ENCODE assay signal across 41 cellular contexts in the genomic region with DNA sequence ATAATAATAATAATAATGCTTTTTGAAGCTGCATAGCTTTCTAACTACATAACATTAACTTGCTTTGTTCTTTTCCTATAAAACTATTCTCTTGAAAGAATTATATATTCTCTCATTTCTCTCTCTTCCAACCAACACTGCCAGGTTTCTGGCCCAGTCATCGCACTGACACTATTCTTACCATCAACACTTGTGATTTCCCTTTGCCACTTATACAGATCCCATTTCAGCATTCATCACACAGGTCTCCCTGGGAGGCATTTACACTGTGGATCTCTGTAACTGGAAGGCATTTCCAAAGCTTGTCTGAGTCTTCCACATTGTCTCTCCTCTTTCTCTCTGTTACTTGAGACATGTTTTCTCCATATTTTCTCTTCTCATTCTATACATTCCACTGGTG.
"Had no signal": no experiment of that assay in that cellular context is flagged by ENCODE, and none has a peak within 500 bp of the region (broad histone marks: within the 10 kb centered on the region; RNA-seq: fewer than 3 reads in every experiment).

No MANE protein-coding gene starts in this region.

- FAIRE-seq: astrocyte, bronchial epithelial cell had no signal

- ATAC-seq: activated naive CD4-positive, alpha-beta T cell treated with anti-CD3 and anti-CD28 coated beads, Interleukin-2, amount 50 U/mL, for 72 hours; activated naive CD8-positive, alpha-beta T cell treated with anti-CD3 and anti-CD28 coated beads, Interleukin-2, amount 50 U/mL, for 24 hours; activated T-cell treated with anti-CD3 and anti-CD28 coated beads, Interleukin-2, amount 50 U/mL, for 4 hours; activated T-cell treated with anti-CD3 and anti-CD28 coated beads, Interleukin-2, amount 50 U/mL, for 72 hours; activated T-helper 17 cell treated with anti-CD3 and anti-CD28 coated beads, Interleukin-2, amount 50 U/mL, for 72 hours; body of pancreas had no signal

- H3K4me1 Mint-ChIP-seq: activated naive CD4-positive, alpha-beta T cell treated with anti-CD3 and anti-CD28 coated beads, Interleukin-2, amount 10 ng/mL, durations not matched to agents 7 days and 5 days; activated naive CD4-positive, alpha-beta T cell treated with anti-CD3 and anti-CD28 coated beads, Interleukin-2, amount 50 U/mL, for 24 hours; activated naive CD8-positive, alpha-beta T cell treated with anti-CD3 and anti-CD28 coated beads for 36 hours; activated naive CD8-positive, alpha-beta T cell treated with anti-CD3 and anti-CD28 coated beads, Interleukin-2, amount 10 ng/mL, durations not matched to agents 7 days and 5 days; activated naive CD8-positive, alpha-beta T cell treated with anti-CD3 and anti-CD28 coated beads, Interleukin-2, amount 50 U/mL, for 24 hours; activated T-helper 17 cell treated with anti-CD3 and anti-CD28 coated beads, Interleukin-2, amount 50 U/mL, for 72 hours; central memory CD8-positive, alpha-beta T cell had no signal

- H3K4me3 Mint-ChIP-seq: activated naive CD4-positive, alpha-beta T cell treated with anti-CD3 and anti-CD28 coated beads for 36 hours; activated naive CD4-positive, alpha-beta T cell treated with anti-CD3 and anti-CD28 coated beads, Interleukin-2, amount 10 ng/mL, durations not matched to agents 7 days and 5 days; activated naive CD4-positive, alpha-beta T cell treated with anti-CD3 and anti-CD28 coated beads, Interleukin-2, amount 50 U/mL, for 24 hours; activated naive CD8-positive, alpha-beta T cell; activated naive CD8-positive, alpha-beta T cell treated with anti-CD3 and anti-CD28 coated beads for 36 hours; activated naive CD8-positive, alpha-beta T cell treated with anti-CD3 and anti-CD28 coated beads, Interleukin-2, amount 10 ng/mL, durations not matched to agents 7 days and 5 days; activated naive CD8-positive, alpha-beta T cell treated with anti-CD3 and anti-CD28 coated beads, Interleukin-2, amount 50 U/mL, for 24 hours; activated T-cell treated with anti-CD3 and anti-CD28 coated beads, Interleukin-2, amount 50 U/mL, for 24 hours; activated T-cell treated with anti-CD3 and anti-CD28 coated beads, Interleukin-2, amount 50 U/mL, for 4 hours; activated T-cell treated with anti-CD3 and anti-CD28 coated beads, Interleukin-2, amount 50 U/mL, for 72 hours; activated T-helper 1 cell treated with anti-CD3 and anti-CD28 coated beads, Interleukin-12 subunit alpha, Interleukin-12 subunit beta, Interleukin-2, Interleukin-4 antibody, amounts not matched to agents 30 ng/mL and 10 ng/mL and 1 ng/mL, durations not matched to agents 14 hours and 24 hours and 36 hours; activated T-helper 17 cell treated with anti-CD3 and anti-CD28 coated beads, Interleukin-2, amount 50 U/mL, for 72 hours; brain; central memory CD8-positive, alpha-beta T cell had no signal

- H3K36me3 ChIP-seq: adrenal gland, ascending aorta, brain microvascular endothelial cell, breast epithelium, cardiac muscle cell had no signal

- H3K27me3 Mint-ChIP-seq: activated naive CD4-positive, alpha-beta T cell treated with anti-CD3 and anti-CD28 coated beads, Interleukin-2, amount 10 ng/mL, durations not matched to agents 7 days and 5 days; activated naive CD4-positive, alpha-beta T cell treated with anti-CD3 and anti-CD28 coated beads, Interleukin-2, amount 50 U/mL, for 24 hours; activated naive CD8-positive, alpha-beta T cell treated with anti-CD3 and anti-CD28 coated beads for 36 hours; activated naive CD8-positive, alpha-beta T cell treated with anti-CD3 and anti-CD28 coated beads, Interleukin-2, amount 10 ng/mL, durations not matched to agents 7 days and 5 days; activated naive CD8-positive, alpha-beta T cell treated with anti-CD3 and anti-CD28 coated beads, Interleukin-2, amount 50 U/mL, for 24 hours; activated T-cell treated with anti-CD3 and anti-CD28 coated beads, Interleukin-2, amount 50 U/mL, for 24 hours had no signal

- H3K4me3 ChIP-seq: adrenal gland, ascending aorta, body of pancreas, breast epithelium, cardiac muscle cell had no signal

- H3K9me3 ChIP-seq: adrenal gland, ascending aorta, body of pancreas, breast epithelium had no signal

- DNase-seq: activated effector memory CD4-positive, alpha-beta T cell treated with anti-CD3 and anti-CD28 coated beads, Interleukin-2, amount 50 U/mL, for 16 hours; activated effector memory CD4-positive, alpha-beta T cell treated with Interleukin-2 at 50 U/mL for 16 hours; activated gamma-delta T cell; activated gamma-delta T cell treated with Interleukin-2 at 50 U/mL for 16 hours; activated naive CD4-positive, alpha-beta T cell; activated naive CD4-positive, alpha-beta T cell treated with anti-CD3 and anti-CD28 coated beads for 36 hours; activated naive CD4-positive, alpha-beta T cell treated with anti-CD3 and anti-CD28 coated beads, Interleukin-2, amount 10 ng/mL, durations not matched to agents 7 days and 5 days; activated naive CD4-positive, alpha-beta T cell treated with anti-CD3 and anti-CD28 coated beads, Interleukin-2, amount 50 U/mL, for 16 hours; activated naive CD4-positive, alpha-beta T cell treated with Interleukin-2 at 50 U/mL for 16 hours; activated naive CD8-positive, alpha-beta T cell treated with anti-CD3 and anti-CD28 coated beads for 36 hours; activated naive CD8-positive, alpha-beta T cell treated with anti-CD3 and anti-CD28 coated beads, Interleukin-2, amount 10 ng/mL, durations not matched to agents 7 days and 5 days; activated naive CD8-positive, alpha-beta T cell treated with anti-CD3 and anti-CD28 coated beads, Interleukin-2, amount 50 U/mL, for 24 hours; activated T-cell treated with anti-CD3 and anti-CD28 coated beads for 4 hours; activated T-cell treated with anti-CD3 and anti-CD28 coated beads, Interleukin-2, amount 50 U/mL, for 1 hour; activated T-cell treated with anti-CD3 and anti-CD28 coated beads, Interleukin-2, amount 50 U/mL, for 24 hours; activated T-cell treated with anti-CD3 and anti-CD28 coated beads, Interleukin-2, amount 50 U/mL, for 4 hours; activated T-cell treated with anti-CD3 and anti-CD28 coated beads, Interleukin-2, amount 50 U/mL, for 48 hours; activated T-cell treated with anti-CD3 and anti-CD28 coated beads, Interleukin-2, amount 50 U/mL, for 72 hours; adrenal gland; amniotic stem cell; amygdala; anterior cingulate cortex; aorta; body of pancreas; brain microvascular endothelial cell; caudate nucleus; central memory CD4-positive, alpha-beta T cell; cerebellar nuclear complex had no signal

- H3K27ac Mint-ChIP-seq: activated naive CD4-positive, alpha-beta T cell treated with anti-CD3 and anti-CD28 coated beads for 36 hours; activated naive CD4-positive, alpha-beta T cell treated with anti-CD3 and anti-CD28 coated beads, Interleukin-2, amount 10 ng/mL, durations not matched to agents 7 days and 5 days; activated naive CD4-positive, alpha-beta T cell treated with anti-CD3 and anti-CD28 coated beads, Interleukin-2, amount 50 U/mL, for 24 hours; activated naive CD4-positive, alpha-beta T cell treated with anti-CD3 and anti-CD28 coated beads, Interleukin-2, amount 50 U/mL, for 72 hours; activated naive CD8-positive, alpha-beta T cell; activated naive CD8-positive, alpha-beta T cell treated with anti-CD3 and anti-CD28 coated beads for 36 hours; activated naive CD8-positive, alpha-beta T cell treated with anti-CD3 and anti-CD28 coated beads, Interleukin-2, amount 10 ng/mL, durations not matched to agents 7 days and 5 days; activated naive CD8-positive, alpha-beta T cell treated with anti-CD3 and anti-CD28 coated beads, Interleukin-2, amount 50 U/mL, for 24 hours; activated T-cell treated with anti-CD3 and anti-CD28 coated beads, Interleukin-2, amount 50 U/mL, for 24 hours; activated T-cell treated with anti-CD3 and anti-CD28 coated beads, Interleukin-2, amount 50 U/mL, for 72 hours; activated T-helper 1 cell treated with anti-CD3 and anti-CD28 coated beads, Interleukin-12 subunit alpha, Interleukin-12 subunit beta, Interleukin-2, Interleukin-4 antibody, amounts not matched to agents 30 ng/mL and 10 ng/mL and 1 ng/mL, durations not matched to agents 14 hours and 24 hours and 36 hours; activated T-helper 17 cell treated with anti-CD3 and anti-CD28 coated beads, Interleukin-2, amount 50 U/mL, for 72 hours; activated T-helper 2 cell treated with anti-CD3 and anti-CD28 coated beads, Interferon-gamma antibody, Interleukin-2, Interleukin-4, amounts not matched to agents 10 μg/mL and 5 μg/mL and 100 μg/mL, durations not matched to agents 14 hours and 24 hours and 36 hours had no signal

- H3K27ac ChIP-seq: adrenal gland, ascending aorta, body of pancreas, brain microvascular endothelial cell, breast epithelium, cardiac muscle cell had no signal

- H3K36me3 Mint-ChIP-seq: activated naive CD4-positive, alpha-beta T cell treated with anti-CD3 and anti-CD28 coated beads, Interleukin-2, amount 10 ng/mL, durations not matched to agents 7 days and 5 days; activated naive CD4-positive, alpha-beta T cell treated with anti-CD3 and anti-CD28 coated beads, Interleukin-2, amount 50 U/mL, for 24 hours; activated naive CD8-positive, alpha-beta T cell treated with anti-CD3 and anti-CD28 coated beads for 36 hours; activated naive CD8-positive, alpha-beta T cell treated with anti-CD3 and anti-CD28 coated beads, Interleukin-2, amount 10 ng/mL, durations not matched to agents 7 days and 5 days; brain had no signal

- H3K27me3 ChIP-seq: adrenal gland, ascending aorta, body of pancreas, brain microvascular endothelial cell, breast epithelium, cardiac muscle cell had no signal

- H3K9me3 Mint-ChIP-seq: activated naive CD4-positive, alpha-beta T cell treated with anti-CD3 and anti-CD28 coated beads for 36 hours; activated naive CD4-positive, alpha-beta T cell treated with anti-CD3 and anti-CD28 coated beads, Interleukin-2, amount 10 ng/mL, durations not matched to agents 7 days and 5 days; activated naive CD4-positive, alpha-beta T cell treated with anti-CD3 and anti-CD28 coated beads, Interleukin-2, amount 50 U/mL, for 24 hours; activated naive CD4-positive, alpha-beta T cell treated with anti-CD3 and anti-CD28 coated beads, Interleukin-2, amount 50 U/mL, for 72 hours; activated naive CD8-positive, alpha-beta T cell treated with anti-CD3 and anti-CD28 coated beads, Interleukin-2, amount 10 ng/mL, durations not matched to agents 7 days and 5 days; activated T-cell treated with anti-CD3 and anti-CD28 coated beads, Interleukin-2, amount 50 U/mL, for 24 hours; activated T-cell treated with anti-CD3 and anti-CD28 coated beads, Interleukin-2, amount 50 U/mL, for 4 hours; activated T-helper 1 cell treated with anti-CD3 and anti-CD28 coated beads, Interleukin-12 subunit alpha, Interleukin-12 subunit beta, Interleukin-2, Interleukin-4 antibody, amounts not matched to agents 30 ng/mL and 10 ng/mL and 1 ng/mL, durations not matched to agents 14 hours and 24 hours and 36 hours; activated T-helper 17 cell treated with anti-CD3 and anti-CD28 coated beads, Interleukin-2, amount 50 U/mL, for 72 hours; activated T-helper 2 cell treated with anti-CD3 and anti-CD28 coated beads, Interferon-gamma antibody, Interleukin-2, Interleukin-4, amounts not matched to agents 10 μg/mL and 5 μg/mL and 100 μg/mL, durations not matched to agents 14 hours and 24 hours and 36 hours; brain; central memory CD8-positive, alpha-beta T cell had no signal

- H3K4me1 ChIP-seq: adrenal gland, ascending aorta, body of pancreas, breast epithelium had no signal
